In the genomic region with DNA sequence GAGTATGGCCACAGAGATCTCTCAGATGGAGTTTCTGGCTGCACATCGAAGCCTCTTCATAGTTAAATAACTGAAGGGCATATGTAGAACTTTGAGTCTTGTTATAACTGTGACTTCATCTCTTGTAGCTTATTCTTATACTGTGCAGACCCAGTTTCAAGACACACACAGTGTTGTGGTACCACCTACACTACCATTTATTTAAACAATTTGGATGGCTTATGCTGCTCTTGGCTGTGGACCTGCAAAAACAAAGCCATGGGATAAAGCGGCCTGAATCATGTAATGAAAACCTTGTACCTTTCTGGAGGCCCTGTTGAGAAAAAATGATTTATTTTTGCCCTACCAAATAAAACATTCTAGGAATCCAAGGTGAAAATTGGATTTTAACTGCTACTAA, we compare ENCODE assay signal across 11 cellular contexts.
"Had no signal": no experiment of that assay in that cellular context is flagged by ENCODE, and none has a peak within 500 bp of the region (broad histone marks: within the 10 kb centered on the region; RNA-seq: fewer than 3 reads in every experiment).

No MANE protein-coding gene starts in this region.

- ATAC-seq: activated naive CD4-positive, alpha-beta T cell treated with anti-CD3 and anti-CD28 coated beads, Interleukin-2, amount 50 U/mL, for 72 hours had no signal

- H3K9me3 ChIP-seq: transverse colon had no signal

- H3K4me3 ChIP-seq: hepatocyte, neural progenitor cell, skin epidermis, transverse colon had no signal

- H3K27ac ChIP-seq: neural progenitor cell, transverse colon had no signal

- H3K27me3 ChIP-seq: hepatocyte, neural progenitor cell, transverse colon had no signal

- H2AFZ ChIP-seq: hepatocyte, neural progenitor cell had no signal

- H3K9ac ChIP-seq: neural progenitor cell had no signal

- H3K4me2 ChIP-seq: hepatocyte, neural progenitor cell had no signal

- H3K4me1 ChIP-seq: neural progenitor cell had no signal

- DNase-seq: activated B cell treated with CpG ODN at 0.5 μM for 24 hours; activated CD4-positive, alpha-beta T cell treated with anti-CD3 and anti-CD28 coated beads, Interleukin-2, amount 50 U/mL, for 1 hour; amniotic stem cell; kidney; retina; T-helper 1 cell; transverse colon had no signal

- H3K36me3 ChIP-seq: neural progenitor cell, transverse colon had no signal
